Comparison of ENCODE assay signal across 16 cellular contexts in the genomic region with DNA sequence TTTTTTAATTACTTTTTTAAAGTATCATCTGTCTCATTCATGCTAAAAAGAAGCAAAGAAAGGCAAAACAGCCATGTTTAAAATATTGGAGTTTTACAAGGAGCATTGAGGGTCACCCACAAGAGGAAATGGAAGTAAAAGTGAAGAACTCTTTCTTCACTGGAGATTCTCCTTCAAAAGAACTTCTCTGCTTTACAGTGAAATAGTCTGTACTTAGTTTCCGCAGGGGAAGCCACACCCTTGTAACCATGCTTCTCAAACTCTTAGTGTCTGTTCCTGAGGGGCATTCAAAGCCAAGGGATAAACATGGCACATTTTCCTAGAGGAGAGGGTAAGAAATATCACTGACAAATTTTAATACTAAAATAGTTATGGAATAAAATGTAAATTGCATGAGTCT. TPM values are rescaled to one million over a fixed set of nuclear protein-coding genes. Genes with fewer than 3 reads are reported as not detected.
DNase-seq lines count a peak whose midpoint lies in the region; ATAC-seq and TF ChIP-seq lines count a peak whose summit lies in the region.
"Had no signal": no experiment of that assay in that cellular context is flagged by ENCODE, and none has a peak within 500 bp of the region (broad histone marks: within the 10 kb centered on the region; RNA-seq: fewer than 3 reads in every experiment).

No MANE protein-coding gene starts in this region.

- ATAC-seq in GM19395 (IDR thresholded peaks at IDR 0.05; ENCODE audit: unreplicated experiment), result peak; percentile 51
- ATAC-seq in left lung, result peak; percentile 63
- no peak for ATAC-seq in HG03354 (IDR thresholded peaks at IDR 0.05; ENCODE audit: poor library complexity, severe bottlenecking, unreplicated experiment)
- ATAC-seq in activated T-helper 17 cell treated with anti-CD3 and anti-CD28 coated beads, Interleukin-2, amount 50 U/mL, for 72 hours (replicated peaks), result no peak
- ATAC-seq: activated CD8-positive, alpha-beta memory T cell treated with anti-CD3 and anti-CD28 coated beads, Interleukin-2, amount 10 ng/mL, durations not matched to agents 7 days and 5 days; effector memory CD8-positive, alpha-beta T cell had no signal

- H3F3A ChIP-seq in DOHH2 (ENCODE audit: control insufficient read depth, insufficient read depth), result peaks cover 12% of the 10 kb centered on the region; the same call in 1 of the 2 replicates

- peaks cover 39% of the 10 kb centered on the region for H3K79me2 ChIP-seq in DOHH2 (ENCODE audit: control insufficient read depth, low read length)
- no peaks in the 10 kb centered on the region for H3K79me2 ChIP-seq in OCI-LY3 (ENCODE audit: low read length)

- H3K4me1 ChIP-seq in DOHH2 (ENCODE audit: control insufficient read depth, low read length), result peaks cover 44% of the 10 kb centered on the region
- H3K4me1 ChIP-seq in OCI-LY3 (ENCODE audit: low read length), result peaks cover 25% of the 10 kb centered on the region
- peaks cover 0 to 19% of the 10 kb centered on the region in 2 donors for H3K4me1 ChIP-seq in left lung
- H3K4me1 ChIP-seq: BLaER1, prostate gland had no signal

- no peak for TF ChIP-seq CTCF in DOHH2 (IDR thresholded peaks at IDR 0.05; ENCODE audit: low read depth, low read length, poor library complexity, severe bottlenecking)
- TF ChIP-seq CTCF in OCI-LY3 (IDR thresholded peaks at IDR 0.05; ENCODE audit: low read depth, low read length), result no peak
- no peak for TF ChIP-seq CTCF in left lung (IDR thresholded peaks at IDR 0.05)
- TF ChIP-seq CTCF in chondrocyte (IDR thresholded peaks at IDR 0.05), result no peak

- H3K4me3 Mint-ChIP-seq in chondrocyte (ENCODE audit: unreplicated experiment), result no peak overlapping the region
- no peak overlapping the region for H3K4me3 Mint-ChIP-seq in activated T-helper 17 cell treated with anti-CD3 and anti-CD28 coated beads, Interleukin-2, amount 50 U/mL, for 72 hours
- H3K4me3 Mint-ChIP-seq: activated CD8-positive, alpha-beta memory T cell treated with anti-CD3 and anti-CD28 coated beads, Interleukin-2, amount 10 ng/mL, durations not matched to agents 7 days and 5 days; effector memory CD8-positive, alpha-beta T cell had no signal

- H3K36me3 ChIP-seq in DOHH2 (ENCODE audit: control insufficient read depth, low read length) (peaks cover 53% of the 10 kb centered on the region), OCI-LY3 (replicated peaks; ENCODE audit: low read depth, low read length) (peaks cover 24% of the 10 kb centered on the region), left lung (peaks cover 0 to 57% of the 10 kb centered on the region in 2 donors)
- H3K36me3 ChIP-seq: MG63, prostate gland had no signal

- no peaks in the 10 kb centered on the region for H3K9me3 ChIP-seq in DOHH2 (ENCODE audit: control insufficient read depth, insufficient read depth, low read length)
- no peaks in the 10 kb centered on the region for H3K9me3 ChIP-seq in OCI-LY3 (ENCODE audit: insufficient read depth, low read length)
- no peaks in the 10 kb centered on the region for H3K9me3 ChIP-seq in left lung
- H3K9me3 ChIP-seq: BLaER1, MG63, prostate gland had no signal

- intact Hi-C loops in left lung (cut with DNase I), result no loop called here

- H3K4me3 ChIP-seq in DOHH2 (ENCODE audit: low read length) (peak overlapping the region; percentile 56), OCI-LY3 (ENCODE audit: low read length) (no peak overlapping the region), left lung (no peak overlapping the region)
- H3K4me3 ChIP-seq: BLaER1, MG63, prostate gland had no signal

- H3K27me3 ChIP-seq in DOHH2 (ENCODE audit: control insufficient read depth, low read length) (no peaks in the 10 kb centered on the region), OCI-LY3 (ENCODE audit: low read depth, low read length) (no peaks in the 10 kb centered on the region), left lung (no peaks in the 10 kb centered on the region)
- H3K27me3 ChIP-seq: BLaER1, MG63 had no signal

- no peaks in the 10 kb centered on the region for H3K9me2 ChIP-seq in DOHH2 (replicated peaks; ENCODE audit: control insufficient read depth, low read length)

- H3K4me2 ChIP-seq in DOHH2 (ENCODE audit: low read length) (peak overlapping the region; percentile 80), OCI-LY3 (ENCODE audit: low read length) (peak overlapping the region; percentile 65)
- H3K4me2 ChIP-seq: BLaER1 had no signal

- H3K27ac ChIP-seq in DOHH2 (ENCODE audit: low read depth, low read length) (peak overlapping the region; percentile 65), OCI-LY3 (ENCODE audit: low read length) (peak overlapping the region; percentile 69), left lung (peak overlapping the region; percentile 26 to 50)
- H3K27ac ChIP-seq: BLaER1, prostate gland had no signal

- H3K36me3 Mint-ChIP-seq in chondrocyte (ENCODE audit: low read depth), result peaks cover 3% of the 10 kb centered on the region
- peaks cover 43% of the 10 kb centered on the region for H3K36me3 Mint-ChIP-seq in activated T-helper 17 cell treated with anti-CD3 and anti-CD28 coated beads, Interleukin-2, amount 50 U/mL, for 72 hours (ENCODE audit: low read depth)

- no peaks in the 10 kb centered on the region for H3K4me1 Mint-ChIP-seq in chondrocyte (ENCODE audit: low read depth)
- H3K4me1 Mint-ChIP-seq in activated T-helper 17 cell treated with anti-CD3 and anti-CD28 coated beads, Interleukin-2, amount 50 U/mL, for 72 hours, result peaks cover 4% of the 10 kb centered on the region

- H4K20me1 ChIP-seq in DOHH2 (ENCODE audit: control insufficient read depth, insufficient read depth, low read depth, low read length) (no peaks in the 10 kb centered on the region), OCI-LY3 (ENCODE audit: insufficient read depth, low read length) (no peaks in the 10 kb centered on the region)
- H4K20me1 ChIP-seq: BLaER1 had no signal

- H3K27me3 Mint-ChIP-seq in chondrocyte (ENCODE audit: low read depth), result no peaks in the 10 kb centered on the region
- H3K27me3 Mint-ChIP-seq in activated T-helper 17 cell treated with anti-CD3 and anti-CD28 coated beads, Interleukin-2, amount 50 U/mL, for 72 hours, result no peaks in the 10 kb centered on the region
- H3K27me3 Mint-ChIP-seq: activated CD8-positive, alpha-beta memory T cell treated with anti-CD3 and anti-CD28 coated beads, Interleukin-2, amount 10 ng/mL, durations not matched to agents 7 days and 5 days; effector memory CD8-positive, alpha-beta T cell had no signal

- no peak for DNase-seq in left lung
- no peak for DNase-seq in chondrocyte (ENCODE audit: low spot score)
- DNase-seq: activated CD8-positive, alpha-beta memory T cell treated with anti-CD3 and anti-CD28 coated beads, Interleukin-2, amount 10 ng/mL, durations not matched to agents 7 days and 5 days; activated naive CD4-positive, alpha-beta T cell; DMS79 treated with DMSO at 0.1 percent for 48 hours; effector memory CD8-positive, alpha-beta T cell; MG63; stimulated activated CD4-positive, alpha-beta T cell treated with anti-CD3 and anti-CD28 coated beads, Interleukin-15, amount 100 ng/mL, for 24 hours had no signal

- no peak overlapping the region for H2AFZ ChIP-seq in OCI-LY3 (ENCODE audit: low read depth, low read length)

- no peaks in the 10 kb centered on the region for H3K9me3 Mint-ChIP-seq in chondrocyte (ENCODE audit: low read depth)
- H3K9me3 Mint-ChIP-seq in activated T-helper 17 cell treated with anti-CD3 and anti-CD28 coated beads, Interleukin-2, amount 50 U/mL, for 72 hours, result no peaks in the 10 kb centered on the region
- H3K9me3 Mint-ChIP-seq: effector memory CD8-positive, alpha-beta T cell had no signal

- no peak overlapping the region for H3K9ac ChIP-seq in OCI-LY3 (ENCODE audit: low read length)
- H3K9ac ChIP-seq: BLaER1 had no signal

- H3K27ac Mint-ChIP-seq in chondrocyte (ENCODE audit: unreplicated experiment), result no peak overlapping the region
- H3K27ac Mint-ChIP-seq in activated T-helper 17 cell treated with anti-CD3 and anti-CD28 coated beads, Interleukin-2, amount 50 U/mL, for 72 hours, result no peak overlapping the region
- H3K27ac Mint-ChIP-seq: activated CD8-positive, alpha-beta memory T cell treated with anti-CD3 and anti-CD28 coated beads, Interleukin-2, amount 10 ng/mL, durations not matched to agents 7 days and 5 days had no signal

RNA-seq across cellular contexts. Expression of a gene that starts 8.6 kb away (rescaled TPM):
- total RNA-seq in left lung, result 10 to 100 TPM; 17.1 to 32.4 TPM
- 7.5 to 9.4 TPM (median 8.6 TPM) in 3 replicates for total RNA-seq in chondrocyte
- 1 to 10 TPM; 8.9 to 9.7 TPM for total RNA-seq in activated T-helper 17 cell treated with anti-CD3 and anti-CD28 coated beads, Interleukin-2, amount 50 U/mL, for 72 hours

RNA-seq across cellular contexts. Expression of a gene that starts 35.1 kb away (rescaled TPM):
- total RNA-seq in left lung, result 10 to 100 TPM in 1 of 2 donors, 1 to 10 TPM in 1; 7.2 to 13.6 TPM
- total RNA-seq in chondrocyte, result 2.4 to 3.8 TPM (median 3.7 TPM) in 3 replicates
- under 1 TPM; 0.17 to 0.24 TPM for total RNA-seq in activated T-helper 17 cell treated with anti-CD3 and anti-CD28 coated beads, Interleukin-2, amount 50 U/mL, for 72 hours

RNA-seq across cellular contexts. Expression of a gene that starts 40.6 kb away (rescaled TPM):
- total RNA-seq in left lung (not detected), chondrocyte (not detected in 3 replicates)
- total RNA-seq in activated T-helper 17 cell treated with anti-CD3 and anti-CD28 coated beads, Interleukin-2, amount 50 U/mL, for 72 hours, result not detected
- total RNA-seq: activated CD8-positive, alpha-beta memory T cell treated with anti-CD3 and anti-CD28 coated beads, Interleukin-2, amount 10 ng/mL, durations not matched to agents 7 days and 5 days; prostate gland; subcutaneous adipose tissue had no signal

Comparison
In these comparisons a context has a peak if more than half of its experiments do, and no peak if none do; other contexts are left out.
1. ATAC-seq: peak in GM19395 (single experiment) and left lung (single experiment); none in HG03354 (single experiment) and activated T-helper 17 cell treated with anti-CD3 and anti-CD28 coated beads, Interleukin-2, amount 50 U/mL, for 72 hours (single experiment).
2. Peak in every context shown above with its lines, with median percentiles within 50 percentile points of each other: H3K27ac ChIP-seq.